In genomic region chrX:5163663-5164062, GRCh38 we compare ENCODE assay signal across 20 cellular contexts.
DNase-seq lines count a peak whose midpoint lies in the region; ATAC-seq, FAIRE-seq and TF ChIP-seq lines count a peak whose summit lies in the region.
"Had no signal": no experiment of that assay in that cellular context is flagged by ENCODE, and none has a peak within 500 bp of the region (broad histone marks: within the 10 kb centered on the region; RNA-seq: fewer than 3 reads in every experiment).

No MANE protein-coding gene starts in this region.

- H3K9me3 ChIP-seq in GM12878 (replicated peaks; ENCODE audit: control insufficient read depth, insufficient read depth, low read length) = no peaks in the 10 kb centered on the region
- H3K9me3 ChIP-seq: Peyer's patch, SJCRH30 had no signal

- no peaks in the 10 kb centered on the region for H3K79me2 ChIP-seq in GM12878 (ENCODE audit: control insufficient read depth, insufficient read depth, low read length)

- POLR2A ChIA-PET in GM12878 (lab: Charles Lee) = no interaction called here

- DNase-seq in ELF-1 (ENCODE audit: low read depth, low spot score) (peak; percentile 7), MV-4-11 (lab: John Stamatoyannopoulos, UW) (peak; percentile 24), GM12878 (ENCODE audit: low read depth, low spot score) (no peak), LoVo (ENCODE audit: low spot score) (no peak)
- DNase-seq: DMS53, GF-D8, NCI-H1048, NCI-H1436, NCI-H187 treated with DMSO at 0.1 percent for 48 hours, NCI-H2107, NCI-H446 treated with DMSO at 0.1 percent for 48 hours, Peyer's patch, SJCRH30, T-cell had no signal

- no peak for TF ChIP-seq POLR2A in GM12878 (IDR thresholded peaks at IDR 0.05; ENCODE audit: low read depth, low read length)

- TF ChIP-seq EP300 in GM12878 (IDR thresholded peaks at IDR 0.05; ENCODE audit: borderline replicate concordance in 1 of 2, control insufficient read depth in 1 of 2, low read depth in 2 of 2, low read length in 2 of 2) = no peak

- in situ Hi-C loops in GM12878 (cut with MboI) = no loop called here

- ATAC-seq in HG02981 (IDR thresholded peaks at IDR 0.05; ENCODE audit: unreplicated experiment) = peak; percentile 57
- ATAC-seq in GM12878 = peak; percentile 46; the same call in 1 of the 3 replicates
- ATAC-seq in GM18868 (IDR thresholded peaks at IDR 0.05; ENCODE audit: unreplicated experiment) = no peak
- no peak for ATAC-seq in HG03039 (IDR thresholded peaks at IDR 0.05; ENCODE audit: unreplicated experiment)
- no peak for ATAC-seq in GM21723 (IDR thresholded peaks at IDR 0.05; ENCODE audit: unreplicated experiment)
- ATAC-seq: T-cell had no signal

- H3K4me1 ChIP-seq in GM12878 (ENCODE audit: control insufficient read depth, insufficient read depth, low read length) = no peaks in the 10 kb centered on the region
- H3K4me1 ChIP-seq: Peyer's patch, SJCRH30 had no signal

- WGBS in GM12878 (ENCODE audit: insufficient coverage, insufficient replicate concordance, low lambda C conversion rate, missing lambda C conversion rate) = 50% methylated on average over 1 of the region's 1 CpG

- no peak overlapping the region for H3K27ac ChIP-seq in GM12878 (ENCODE audit: control insufficient read depth, insufficient read depth)
- H3K27ac ChIP-seq: Peyer's patch, SJCRH30 had no signal

- H2AFZ ChIP-seq in GM12878 (ENCODE audit: control insufficient read depth, low read depth, low read length) = no peak overlapping the region

- no peaks in the 10 kb centered on the region for H3K27me3 ChIP-seq in GM12878 (replicated peaks in 1 of 2; ENCODE audit: control insufficient read depth in 2 of 2, insufficient read depth in 2 of 2, low read length in 1 of 2)
- H3K27me3 ChIP-seq: Peyer's patch, SJCRH30 had no signal

- no peak for TF ChIP-seq CTCF in GM12878 (IDR thresholded peaks at IDR 0.05 in 2 of 3, conservative IDR thresholded peaks at IDR 0.05 in 1 of 3; ENCODE audit: control insufficient read depth in 2 of 3, extremely low read depth in 1 of 3, insufficient read depth in 1 of 3, low read depth in 3 of 3, low read length in 3 of 3)

- no peak overlapping the region for H3K9ac ChIP-seq in GM12878 (ENCODE audit: control insufficient read depth, insufficient read depth, low read length)

- SMC1A ChIA-PET in GM12878 (lab: Charles Lee; ENCODE audit: uncharacterized antibody, unreplicated experiment) = no interaction called here

- no peak overlapping the region for H3K4me3 ChIP-seq in GM12878
- H3K4me3 ChIP-seq: Peyer's patch, SJCRH30 had no signal

- RAD21 ChIA-PET in GM12878 (lab: Charles Lee; ENCODE audit: unreplicated experiment) = no interaction called here

- H3K36me3 ChIP-seq in GM12878 (ENCODE audit: control insufficient read depth in 2 of 2, insufficient read depth in 2 of 2, low read length in 1 of 2) = no peaks in the 10 kb centered on the region
- H3K36me3 ChIP-seq: Peyer's patch, SJCRH30 had no signal

- no peak overlapping the region for H3K4me2 ChIP-seq in GM12878 (ENCODE audit: control insufficient read depth, insufficient read depth)

- CTCF ChIA-PET in GM12878 (lab: Yijun Ruan, JAX) = no interaction called here

- H4K20me1 ChIP-seq in GM12878 (ENCODE audit: control insufficient read depth, insufficient read depth) = no peaks in the 10 kb centered on the region

- no peak for TF ChIP-seq RAD21 in GM12878 (IDR thresholded peaks at IDR 0.05; ENCODE audit: insufficient read depth, low read depth, low read length)

- no TSS peak for BruUV-seq in GM12878 (replicated peaks; lab: Mats Ljungman, UMichigan)

- no peak for FAIRE-seq in GM12878 (lab: Jason Lieb, UNC)
- FAIRE-seq: D721Med, H54 had no signal

- intact Hi-C loops in GM12878 (cut with micrococcal nuclease; ENCODE audit: unreplicated experiment) = no loop called here

TF ChIP-seq in GM12878, 131 proteins besides CTCF, POLR2A, EP300 and RAD21:
- TF ChIP-seq, protein P1, sequence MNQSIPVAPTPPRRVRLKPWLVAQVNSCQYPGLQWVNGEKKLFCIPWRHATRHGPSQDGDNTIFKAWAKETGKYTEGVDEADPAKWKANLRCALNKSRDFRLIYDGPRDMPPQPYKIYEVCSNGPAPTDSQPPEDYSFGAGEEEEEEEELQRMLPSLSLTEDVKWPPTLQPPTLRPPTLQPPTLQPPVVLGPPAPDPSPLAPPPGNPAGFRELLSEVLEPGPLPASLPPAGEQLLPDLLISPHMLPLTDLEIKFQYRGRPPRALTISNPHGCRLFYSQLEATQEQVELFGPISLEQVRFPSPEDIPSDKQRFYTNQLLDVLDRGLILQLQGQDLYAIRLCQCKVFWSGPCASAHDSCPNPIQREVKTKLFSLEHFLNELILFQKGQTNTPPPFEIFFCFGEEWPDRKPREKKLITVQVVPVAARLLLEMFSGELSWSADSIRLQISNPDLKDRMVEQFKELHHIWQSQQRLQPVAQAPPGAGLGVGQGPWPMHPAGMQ (IDR thresholded peaks at IDR 0.05; ENCODE audit: borderline replicate concordance) = no peak
- TF ChIP-seq SPI1 (IDR thresholded peaks at IDR 0.05; ENCODE audit: borderline replicate concordance, insufficient read depth, low read depth, low read length) = peak; percentile 67; the same call in 1 of the 2 replicates
- no peak for TF ChIP-seq KAT2A (conservative IDR thresholded peaks at IDR 0.05; ENCODE audit: control insufficient read depth, low read depth, low read length)
- no peak for TF ChIP-seq KDM1A (IDR thresholded peaks at IDR 0.05; ENCODE audit: borderline replicate concordance)
- TF ChIP-seq CHD1 (IDR thresholded peaks at IDR 0.05; ENCODE audit: low read depth, low read length) = no peak
- TF ChIP-seq MEF2A (IDR thresholded peaks at IDR 0.05; ENCODE audit: insufficient read depth, low read depth, low read length) = no peak
- no peak for TF ChIP-seq ETV6 (conservative IDR thresholded peaks at IDR 0.05 in 1 of 2, IDR thresholded peaks at IDR 0.05 in 1 of 2; ENCODE audit: borderline replicate concordance in 1 of 2, low read depth in 1 of 2)
- no peak for TF ChIP-seq TCF3 (IDR thresholded peaks at IDR 0.05; ENCODE audit: borderline replicate concordance, insufficient read depth, low read depth, low read length)
- no peak for TF ChIP-seq SUPT20H (IDR thresholded peaks at IDR 0.05; ENCODE audit: borderline replicate concordance, control insufficient read depth, low read depth, low read length)

Comparison
In these comparisons a context has a peak if more than half of its experiments do, and no peak if none do; other contexts are left out.
1. DNase-seq: peak in ELF-1 (single experiment) and MV-4-11 (single experiment); none in GM12878 (single experiment) and LoVo (single experiment).
2. ATAC-seq: peak in HG02981 (single experiment) and GM12878 (single experiment); none in GM18868 (single experiment), HG03039 (single experiment) and GM21723 (single experiment).